9 cellular contexts compared by ENCODE assay signal in the genomic region with DNA sequence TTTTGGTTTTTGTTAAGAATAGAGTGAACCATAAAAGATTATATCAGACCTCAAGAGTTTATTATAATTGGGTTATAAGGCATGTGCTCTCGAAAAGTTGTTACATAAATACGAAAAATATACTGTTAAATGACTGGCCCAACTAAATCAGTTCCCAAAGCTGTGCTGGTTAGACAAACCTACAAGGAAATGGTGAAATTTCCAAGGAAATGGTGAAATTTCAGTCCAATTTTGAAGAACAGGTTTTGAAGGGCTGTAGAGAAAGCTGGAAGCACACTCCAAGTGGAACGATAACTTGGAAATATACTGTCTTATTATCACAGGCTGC. TPM values are rescaled to one million over a fixed set of nuclear protein-coding genes. Genes with fewer than 3 reads are reported as not detected.
DNase-seq lines count a peak whose midpoint lies in the region; ATAC-seq, FAIRE-seq and TF ChIP-seq lines count a peak whose summit lies in the region.
"Had no signal": no experiment of that assay in that cellular context is flagged by ENCODE, and none has a peak within 500 bp of the region (broad histone marks: within the 10 kb centered on the region; RNA-seq: fewer than 3 reads in every experiment).

No MANE protein-coding gene starts in this region.

- intact Hi-C loops in CD4-positive, alpha-beta T cell (cut with DNase I, micrococcal nuclease): loop anchor here (1.0 to 10.0 kb wide), 3 partner anchors 10 to 1279 kb away; a partner anchor contains a TSS
- intact Hi-C loops in OCI-LY7 (cut with micrococcal nuclease; ENCODE audit: unreplicated experiment): loop anchor here (1.0 kb wide), 1 partner anchor 206 kb away; no protein-coding TSS in a partner anchor

- no peaks in the 10 kb centered on the region for H3K9me3 Mint-ChIP-seq in CD4-positive, alpha-beta T cell

- ATAC-seq in CD4-positive, alpha-beta T cell (ENCODE audit: poor library complexity): no peak

- peak overlapping the region; percentile 54 for H3K27ac ChIP-seq in CD4-positive, alpha-beta T cell (ENCODE audit: low read depth, low read length)
- H3K27ac ChIP-seq in OCI-LY7 (ENCODE audit: low read depth, low read length, poor library complexity, severe bottlenecking): peak overlapping the region; percentile 44

- TSS peak; percentile 97 for BruUV-seq in OCI-LY7 (replicated peaks; lab: Mats Ljungman, UMichigan)

- no peaks in the 10 kb centered on the region for H3K9me3 ChIP-seq in CD4-positive, alpha-beta T cell (ENCODE audit: control insufficient read depth, low read length)
- H3K9me3 ChIP-seq in OCI-LY7 (ENCODE audit: low read length): no peaks in the 10 kb centered on the region

- H3K79me2 ChIP-seq in OCI-LY7 (ENCODE audit: insufficient read depth, low read depth, low read length): peaks cover 50% of the 10 kb centered on the region

- H2AFZ ChIP-seq in OCI-LY7 (ENCODE audit: low read length): peak overlapping the region; percentile 100

- H3K9me2 ChIP-seq in OCI-LY7 (ENCODE audit: insufficient read depth, low read length): no peaks in the 10 kb centered on the region

- peak overlapping the region; percentile 86 for H3K4me2 ChIP-seq in OCI-LY7 (ENCODE audit: low read length)

- no peaks in the 10 kb centered on the region for H3K4me1 Mint-ChIP-seq in CD4-positive, alpha-beta T cell (ENCODE audit: low read depth)

- no peak overlapping the region for H3K27ac Mint-ChIP-seq in CD4-positive, alpha-beta T cell
- H3K27ac Mint-ChIP-seq: activated CD8-positive, alpha-beta T cell treated with anti-CD3 and anti-CD28 coated beads, Interleukin-2, amount 10 ng/mL, durations not matched to agents 7 days and 5 days had no signal

- H3K36me3 Mint-ChIP-seq in CD4-positive, alpha-beta T cell (ENCODE audit: low read depth): no peaks in the 10 kb centered on the region

- H4K20me1 ChIP-seq in OCI-LY7 (ENCODE audit: insufficient read depth, low read length): no peaks in the 10 kb centered on the region

- no peak for FAIRE-seq in urothelium cell line (lab: Jason Lieb, UNC)

- no peak for TF ChIP-seq CTCF in CD4-positive, alpha-beta T cell (IDR thresholded peaks at IDR 0.05)
- TF ChIP-seq CTCF in OCI-LY7 (conservative IDR thresholded peaks at IDR 0.05; ENCODE audit: low read length) (no peak; the same call in 1 of the 2 replicates), fibroblast of pulmonary artery (IDR thresholded peaks at IDR 0.05; ENCODE audit: low read length, missing control alignments) (no peak)

- H3K4me3 ChIP-seq in OCI-LY7 (ENCODE audit: low read depth, low read length, poor library complexity, severe bottlenecking): peak overlapping the region; percentile 78
- H3K4me3 ChIP-seq in fibroblast of pulmonary artery (replicated peaks; ENCODE audit: low read depth, low read length): peak overlapping the region; percentile 93

- H3K4me1 ChIP-seq in OCI-LY7 (ENCODE audit: insufficient read depth, low read length, poor library complexity, severe bottlenecking): peaks cover 32% of the 10 kb centered on the region

- POLR2A ChIA-PET in CD4-positive, alpha-beta T cell (lab: Charles Lee): interaction anchor here (0.8 to 3.6 kb wide), 21 partner anchors 8 to 1531 kb away, joined by 3 to 94 read pairs (median 5); a partner anchor contains a TSS
- POLR2A ChIA-PET in OCI-LY7 (lab: Charles Lee): interaction anchor here (0.7 to 2.8 kb wide), 17 partner anchors 10 to 684 kb away, joined by 3 to 22 read pairs (median 5); a partner anchor contains a TSS

- H3K27me3 Mint-ChIP-seq in CD4-positive, alpha-beta T cell: no peaks in the 10 kb centered on the region

- no peaks in the 10 kb centered on the region for H3K36me3 ChIP-seq in OCI-LY7 (ENCODE audit: insufficient read depth, low read length)

- no peak for DNase-seq in CD4-positive, alpha-beta T cell
- DNase-seq in OCI-LY7 (ENCODE audit: low spot score) (no peak), fibroblast of pulmonary artery (ENCODE audit: low read depth) (no peak), renal cortical epithelial cell (ENCODE audit: low read depth) (peak; percentile 12), urothelium cell line (ENCODE audit: low spot score) (no peak), NCI-H2227 (lab: John Stamatoyannopoulos, UW; ENCODE audit: unreplicated experiment) (no peak), cerebellar cortex (ENCODE audit: low spot score) (no peak)
- no peak for DNase-seq in stimulated activated CD4-positive, alpha-beta T cell treated with anti-CD3 and anti-CD28 coated beads, Interleukin-4, amount 100 ng/mL, for 24 hours

- CTCF ChIA-PET in CD4-positive, alpha-beta T cell (lab: Charles Lee): interaction anchor here (1.1 to 2.0 kb wide), 6 partner anchors 10 to 205 kb away, joined by 3 to 18 read pairs (median 5); a partner anchor contains a TSS
- CTCF ChIA-PET in OCI-LY7 (lab: Charles Lee; ENCODE audit: unreplicated experiment): interaction anchor here (1.1 to 1.9 kb wide), 3 partner anchors 11 to 28 kb away, joined by 4 to 7 read pairs (median 7); a partner anchor contains a TSS

- H3K4me3 Mint-ChIP-seq in CD4-positive, alpha-beta T cell: no peak overlapping the region

- no peaks in the 10 kb centered on the region for H3K27me3 ChIP-seq in CD4-positive, alpha-beta T cell (ENCODE audit: control insufficient read depth, insufficient read depth, low read length)

RNA-seq across cellular contexts. Expression of a gene that starts 0.4 kb away (rescaled TPM):
- total RNA-seq in CD4-positive, alpha-beta T cell: 10 to 100 TPM; 21.6 to 22.5 TPM
- total RNA-seq in OCI-LY7 (2014; rRNA removed; shearing (Covaris generic)): 42.5 and 46.8 TPM in 2 replicates
- total RNA-seq in OCI-LY7 (2022): 31.0 and 32.9 TPM in 2 replicates
- 26.9 and 27.2 TPM in 2 replicates for total RNA-seq in renal cortical epithelial cell

RNA-seq across cellular contexts. Expression of a gene that starts 29.4 kb away (rescaled TPM):
- 10 to 100 TPM; 10.4 TPM for total RNA-seq in CD4-positive, alpha-beta T cell
- total RNA-seq in OCI-LY7 (2014; rRNA removed; shearing (Covaris generic)): 10.4 and 11.8 TPM in 2 replicates
- total RNA-seq in OCI-LY7 (2022) (10.6 and 12.1 TPM in 2 replicates), renal cortical epithelial cell (25.6 and 33.9 TPM in 2 replicates)
